In genomic region chr10:110671788-110672579, GRCh38 we compare ENCODE assay signal across 8 cellular contexts. TPM values are rescaled to one million over a fixed set of nuclear protein-coding genes. Genes with fewer than 3 reads are reported as not detected.
A peak's percentile ranks its signal among the peaks of the same experiment; 100 is the strongest.
DNase-seq lines count a peak whose midpoint lies in the region; ATAC-seq, FAIRE-seq and TF ChIP-seq lines count a peak whose summit lies in the region.

No MANE protein-coding gene starts in this region.

- POLR2A ChIA-PET in HCT116 (lab: Charles Lee) = interaction anchor here (0.7 to 1.5 kb wide), 2 partner anchors 9 to 28 kb away, joined by 3 read pairs; partner anchors contain the start of gene RBM20

- peak overlapping the region; percentile 70 for H3K9ac ChIP-seq in HCT116 (ENCODE audit: low read length)
- peak overlapping the region; percentile 64 for H3K9ac ChIP-seq in MM.1S (ENCODE audit: low read length)

- H3F3A ChIP-seq in MM.1S (ENCODE audit: insufficient read depth, low read length) = no peaks in the 10 kb centered on the region

- DNase-seq in GM12891 (ENCODE audit: insufficient read length, low spot score) (peak; percentile 76), HCT116 (ENCODE audit: low read depth, low spot score) (peak; percentile 78), MM.1S (peak; percentile 85), choroid plexus epithelial cell (ENCODE audit: low read depth) (peak; percentile 73), left lobe of liver (ENCODE audit: low spot score) (peak; percentile 79), NCI-H510A treated with DMSO at 0.1 percent for 48 hours (lab: John Stamatoyannopoulos, UW) (no peak)
- DNase-seq in activated CD4-positive, alpha-beta T cell treated with anti-CD3 and anti-CD28 coated beads for 24 hours (ENCODE audit: low read depth in 2 of 2) = peak; percentile 60 to 71
- peak; percentile 77 for DNase-seq in stimulated activated CD4-positive, alpha-beta T cell treated with anti-CD3 and anti-CD28 coated beads, Interleukin-1b, Interleukin-23, amount 100 ng/mL, for 48 hours

- peak; percentile 97 for FAIRE-seq in GM12891 (lab: Jason Lieb, UNC)

- BruUV-seq in HCT116 (replicated peaks; lab: Mats Ljungman, UMichigan) = no TSS peak

- peak; percentile 85 for TF ChIP-seq RAD21 in HCT116 (IDR thresholded peaks at IDR 0.05; ENCODE audit: low read depth)

- RAD21 ChIA-PET in HCT116 (lab: Charles Lee; ENCODE audit: low non-redundant PET in 1 of 2, low total read pairs in 2 of 2, uncharacterized antibody in 2 of 2, unreplicated experiment in 2 of 2) = interaction anchor here (0.9 to 1.5 kb wide), 3 partner anchors 9 to 63 kb away, joined by 3 to 6 read pairs (median 3); no protein-coding TSS in a partner anchor

- H4K20me1 ChIP-seq in HCT116 (ENCODE audit: insufficient read depth) = no peaks in the 10 kb centered on the region
- H4K20me1 ChIP-seq in MM.1S (ENCODE audit: insufficient read depth, low read length) = no peaks in the 10 kb centered on the region

- H3K9me3 ChIP-seq in HCT116 (ENCODE audit: control insufficient read depth in 1 of 2, insufficient read depth in 1 of 2, low read depth in 1 of 2, low read length in 2 of 2) (no peaks in the 10 kb centered on the region), MM.1S (replicated peaks; ENCODE audit: insufficient read depth, low read length) (no peaks in the 10 kb centered on the region)

- CTCF ChIA-PET in HCT116 (lab: Charles Lee) = interaction anchor here (0.8 to 3.3 kb wide), 21 partner anchors 8 to 367 kb away, joined by 3 to 17 read pairs (median 5); partner anchors contain the start of genes BBIP1, SHOC2 and SMNDC1

- peaks cover 3 to 18% of the 10 kb centered on the region in 2 experiments; a peak in 2 of 4 replicates for H3K4me1 ChIP-seq in HCT116 (ENCODE audit: control insufficient read depth in 1 of 2, insufficient read depth in 2 of 2, low read length in 2 of 2)
- H3K4me1 ChIP-seq in MM.1S (ENCODE audit: low read length) = no peaks in the 10 kb centered on the region

- peak overlapping the region; percentile 97 for H3K4me2 ChIP-seq in HCT116 (ENCODE audit: low read length)
- H3K4me2 ChIP-seq in MM.1S (ENCODE audit: low read depth, low read length) = peak overlapping the region; percentile 97

- intact Hi-C loops in HCT116 (cut with micrococcal nuclease) = loop anchor here (1.0 to 2.0 kb wide), 2 partner anchors 61 to 366 kb away; no protein-coding TSS in a partner anchor

- peak; percentile 89 to 97 (median 90) for TF ChIP-seq CTCF in HCT116 (IDR thresholded peaks at IDR 0.05 in 2 of 3, conservative IDR thresholded peaks at IDR 0.05 in 1 of 3; ENCODE audit: borderline replicate concordance in 1 of 3, insufficient read depth in 1 of 3, low read depth in 2 of 3, low read length in 2 of 3)
- peak; percentile 93 for TF ChIP-seq CTCF in MM.1S (IDR thresholded peaks at IDR 0.05; ENCODE audit: low read length)
- TF ChIP-seq CTCF in choroid plexus epithelial cell (conservative IDR thresholded peaks at IDR 0.05; ENCODE audit: low read depth, low read length) = peak; percentile 92

- H3K79me2 ChIP-seq in HCT116 (ENCODE audit: insufficient read depth, low read length) (no peaks in the 10 kb centered on the region), MM.1S (ENCODE audit: low read length) (no peaks in the 10 kb centered on the region)

- peak overlapping the region; percentile 85 for H2AFZ ChIP-seq in HCT116 (ENCODE audit: low read depth, low read length, poor library complexity, severe bottlenecking)
- H2AFZ ChIP-seq in MM.1S (ENCODE audit: low read length) = peak overlapping the region; percentile 86

- no peak for TF ChIP-seq POLR2A in GM12891 (IDR thresholded peaks at IDR 0.05; ENCODE audit: low read depth, low read length)
- TF ChIP-seq POLR2A in HCT116 (IDR thresholded peaks at IDR 0.05; ENCODE audit: borderline replicate concordance, extremely low read depth, insufficient read depth, insufficient read length) = peak; percentile 32

- H3K4me3 ChIP-seq in HCT116 (replicated peaks in 1 of 2; ENCODE audit: low read depth in 1 of 2, low read length in 2 of 2) = peak overlapping the region; percentile 66 to 68
- peak overlapping the region; percentile 81 for H3K4me3 ChIP-seq in MM.1S (ENCODE audit: low read length)
- peak overlapping the region; percentile 76 for H3K4me3 ChIP-seq in choroid plexus epithelial cell (ENCODE audit: low read depth, low read length)

- H3K36me3 ChIP-seq in HCT116 (ENCODE audit: control insufficient read depth in 1 of 2, insufficient read depth in 2 of 2, low read length in 2 of 2) (no peaks in the 10 kb centered on the region), MM.1S (replicated peaks; ENCODE audit: insufficient read depth, low read length) (no peaks in the 10 kb centered on the region)

- H3K27ac ChIP-seq in HCT116 (ENCODE audit: low read depth, low read length) (peak overlapping the region; percentile 32), MM.1S (ENCODE audit: low read length) (no peak overlapping the region; the same call in 1 of the 2 replicates)

- H3K9me2 ChIP-seq in HCT116 (ENCODE audit: insufficient read depth) = no peaks in the 10 kb centered on the region
- H3K9me2 ChIP-seq in MM.1S (replicated peaks; ENCODE audit: insufficient read depth, low read length) = no peaks in the 10 kb centered on the region

- H3K27me3 ChIP-seq in HCT116 (ENCODE audit: insufficient read depth, low read length) (no peaks in the 10 kb centered on the region), MM.1S (replicated peaks; ENCODE audit: insufficient read depth, low read length) (no peaks in the 10 kb centered on the region)

- ATAC-seq in HCT116 (peak; percentile 97), left lobe of liver (peak; percentile 99)

TF ChIP-seq in GM12891, 5 proteins besides CTCF, POLR2A, EP300 and RAD21:
- TF ChIP-seq POU2F2 (IDR thresholded peaks at IDR 0.05; ENCODE audit: low read depth, low read length) = no peak
- no peak for TF ChIP-seq SPI1 (IDR thresholded peaks at IDR 0.05; ENCODE audit: low read depth, low read length)
- no peak for TF ChIP-seq PAX5 (IDR thresholded peaks at IDR 0.05; ENCODE audit: insufficient read depth, low read length, severe bottlenecking)
- TF ChIP-seq TAF1 (IDR thresholded peaks at IDR 0.05; ENCODE audit: low read depth, low read length) = no peak
- TF ChIP-seq POLR2AphosphoS5 (IDR thresholded peaks at IDR 0.05; ENCODE audit: low read depth, low read length) = no peak
TF ChIP-seq in GM12891: peak in this region for 0.

TF ChIP-seq in HCT116, 20 proteins besides CTCF, POLR2A, EP300 and RAD21:
- TF ChIP-seq CEBPB (IDR thresholded peaks at IDR 0.05; ENCODE audit: low read depth) = no peak
- TF ChIP-seq, protein P1, sequence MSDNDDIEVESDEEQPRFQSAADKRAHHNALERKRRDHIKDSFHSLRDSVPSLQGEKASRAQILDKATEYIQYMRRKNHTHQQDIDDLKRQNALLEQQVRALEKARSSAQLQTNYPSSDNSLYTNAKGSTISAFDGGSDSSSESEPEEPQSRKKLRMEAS (IDR thresholded peaks at IDR 0.05) = peak; percentile 98
- TF ChIP-seq ZBTB33 (IDR thresholded peaks at IDR 0.05; ENCODE audit: extremely low read depth, insufficient replicate concordance, low read length) = peak; percentile 18
- TF ChIP-seq POLR2AphosphoS5 (IDR thresholded peaks at IDR 0.05; ENCODE audit: low read depth, low read length) = peak; percentile 45; the same call in 1 of the 2 replicates
- peak; percentile 83 for TF ChIP-seq CBX3 (IDR thresholded peaks at IDR 0.05; ENCODE audit: low read depth)
- TF ChIP-seq TCF7L2 (IDR thresholded peaks at IDR 0.05; ENCODE audit: borderline replicate concordance, extremely low read depth, insufficient read depth, insufficient read length) = peak; percentile 11
- peak; percentile 72 for TF ChIP-seq YY1 (IDR thresholded peaks at IDR 0.05; ENCODE audit: extremely low read depth, insufficient replicate concordance, low read depth, low read length)
- TF ChIP-seq SRF (IDR thresholded peaks at IDR 0.05; ENCODE audit: low read depth) = no peak
- peak; percentile 44; the same call in 1 of the 2 replicates for TF ChIP-seq ELF1 (IDR thresholded peaks at IDR 0.05; ENCODE audit: borderline replicate concordance, low read depth)
TF ChIP-seq in HCT116: peak in this region for 7.

RNA-seq across cellular contexts. Expression of gene RBM20, which starts 27.8 kb away (rescaled TPM):
- polyA plus RNA-seq in GM12891 (2012; ENCODE audit: low read depth, missing spikeins) = 0.86 TPM
- total RNA-seq in HCT116 (2021; ENCODE audit: unreplicated experiment) = 2.0 TPM
- 0.85 and 1.2 TPM in 2 replicates for polyA plus RNA-seq in HCT116 (2012)
- 0.33 TPM for total RNA-seq in left lobe of liver
